9 cellular contexts compared by ENCODE assay signal in the genomic region with DNA sequence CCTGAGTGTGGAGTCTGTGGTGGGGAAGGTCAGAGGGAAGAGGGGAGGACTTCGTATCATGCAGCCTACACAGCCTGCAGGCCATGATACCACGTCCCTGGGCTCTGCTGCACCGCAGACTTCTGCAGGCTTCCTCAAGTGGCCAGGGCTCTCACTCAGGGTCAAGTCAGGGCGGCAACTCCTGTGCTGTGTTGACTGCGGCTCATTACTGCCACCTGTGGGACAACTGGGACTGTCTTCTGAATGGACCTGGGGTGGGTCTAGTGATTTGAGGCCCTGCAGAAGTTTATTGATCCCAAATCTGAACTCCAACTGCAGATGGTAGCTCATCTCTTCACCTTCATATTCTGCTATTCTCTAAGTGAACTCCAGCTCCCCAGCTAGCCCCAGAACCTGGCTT.
DNase-seq lines count a peak whose midpoint lies in the region; ATAC-seq and TF ChIP-seq lines count a peak whose summit lies in the region.
"Had no signal": no experiment of that assay in that cellular context is flagged by ENCODE, and none has a peak within 500 bp of the region (broad histone marks: within the 10 kb centered on the region; RNA-seq: fewer than 3 reads in every experiment).

No MANE protein-coding gene starts in this region.

- no peaks in the 10 kb centered on the region for H3K9me3 ChIP-seq in IMR-90 (ENCODE audit: control insufficient read depth, insufficient read depth, low read length)
- H3K9me3 ChIP-seq in heart left ventricle: peaks cover 0 to 3% (median 0%) of the 10 kb centered on the region in 12 donors
- no peaks in the 10 kb centered on the region for H3K9me3 ChIP-seq in sigmoid colon
- H3K9me3 ChIP-seq: SJSA1 had no signal

- TF ChIP-seq POLR2A in IMR-90 (IDR thresholded peaks at IDR 0.05; ENCODE audit: low read depth, low read length) (no peak), heart left ventricle (IDR thresholded peaks at IDR 0.05) (no peak), sigmoid colon (IDR thresholded peaks at IDR 0.05) (no peak)

- no peaks in the 10 kb centered on the region for H3K27me3 Mint-ChIP-seq in activated CD8-positive, alpha-beta T cell treated with anti-CD3 and anti-CD28 coated beads for 36 hours

- H3K27ac ChIP-seq in IMR-90 (ENCODE audit: insufficient read depth, low read length) (no peak overlapping the region), heart left ventricle (no peak overlapping the region), sigmoid colon (no peak overlapping the region)
- H3K27ac ChIP-seq: SJSA1 had no signal

- H4K8ac ChIP-seq in IMR-90 (ENCODE audit: low read depth in 2 of 2, low read length in 2 of 2): no peak overlapping the region; a peak in 1 of 4 replicates

- CTCF ChIA-PET in IMR-90 (lab: Yijun Ruan, JAX): interaction anchor here (0.6 to 1.7 kb wide), 3 partner anchors 8 to 364 kb away, joined by 3 to 11 read pairs (median 5); no protein-coding TSS in a partner anchor
- CTCF ChIA-PET in activated CD8-positive, alpha-beta T cell treated with anti-CD3 and anti-CD28 coated beads for 36 hours (lab: Charles Lee): interaction anchor here (0.7 to 13.6 kb wide), 12 partner anchors 8 to 217 kb away, joined by 3 to 148 read pairs (median 4); no protein-coding TSS in a partner anchor

- H2BK120ac ChIP-seq in IMR-90 (ENCODE audit: low read depth, low read length): peak overlapping the region; percentile 45

- peaks cover 20% of the 10 kb centered on the region for H3K4me1 ChIP-seq in IMR-90 (ENCODE audit: control insufficient read depth, insufficient read depth, low read length)
- peaks cover 4 to 40% (median 23%) of the 10 kb centered on the region in 12 donors for H3K4me1 ChIP-seq in heart left ventricle
- peaks cover 0 to 27% (median 18%) of the 10 kb centered on the region in 4 donors for H3K4me1 ChIP-seq in sigmoid colon
- H3K4me1 ChIP-seq: SJSA1 had no signal

- H3K27me3 ChIP-seq in IMR-90 (ENCODE audit: control insufficient read depth, insufficient read depth, low read length) (no peaks in the 10 kb centered on the region), heart left ventricle (no peaks in the 10 kb centered on the region), sigmoid colon (no peaks in the 10 kb centered on the region)
- H3K27me3 ChIP-seq: SJSA1 had no signal

- no peak overlapping the region for H4K5ac ChIP-seq in IMR-90 (ENCODE audit: low read depth, low read length)

- H4K20me1 ChIP-seq in IMR-90 (ENCODE audit: insufficient read depth, low read length): no peaks in the 10 kb centered on the region

- H3K4me2 ChIP-seq in IMR-90 (ENCODE audit: low read depth, low read length): no peak overlapping the region

- peak overlapping the region; percentile 12; the same call in 1 of the 2 replicates for H3K14ac ChIP-seq in IMR-90 (replicated peaks; ENCODE audit: low read depth, low read length)

- peak overlapping the region; percentile 45; the same call in 1 of the 2 replicates for H2AK5ac ChIP-seq in IMR-90 (ENCODE audit: low read depth, low read length)

- H3K4me3 ChIP-seq in IMR-90 (ENCODE audit: insufficient read depth, low read depth, low read length): no peak overlapping the region
- no peak overlapping the region for H3K4me3 ChIP-seq in heart left ventricle
- H3K4me3 ChIP-seq in sigmoid colon: no peak overlapping the region
- H3K4me3 ChIP-seq: SJSA1 had no signal

- no peak overlapping the region for H2AK9ac ChIP-seq in IMR-90 (replicated peaks; ENCODE audit: low read depth, low read length, poor library complexity)

- peaks cover 18% of the 10 kb centered on the region for H3K9me1 ChIP-seq in IMR-90 (ENCODE audit: insufficient read depth, low read length)

- BruUV-seq in IMR-90 (replicated peaks; lab: Mats Ljungman, UMichigan): no TSS peak

- H3K27ac Mint-ChIP-seq in activated CD8-positive, alpha-beta T cell treated with anti-CD3 and anti-CD28 coated beads for 36 hours: no peak overlapping the region

- in situ Hi-C loops in IMR-90 (cut with MboI; ENCODE audit: low sequenced_read_pairs): loop anchor here (25.0 kb wide), 1 partner anchor 745 kb away; no protein-coding TSS in a partner anchor

- H3K9me3 Mint-ChIP-seq in activated CD8-positive, alpha-beta T cell treated with anti-CD3 and anti-CD28 coated beads for 36 hours: no peaks in the 10 kb centered on the region

- peak overlapping the region; percentile 34 for H2AFZ ChIP-seq in IMR-90 (replicated peaks; ENCODE audit: low read length, poor library complexity)

- no peak overlapping the region for H3K56ac ChIP-seq in IMR-90 (ENCODE audit: extremely low read depth, insufficient read depth, low read length)

- H3K36me3 ChIP-seq in IMR-90 (ENCODE audit: control insufficient read depth, insufficient read depth, low read length) (no peaks in the 10 kb centered on the region), heart left ventricle (peaks cover 0 to 20% (median 0%) of the 10 kb centered on the region in 9 donors), sigmoid colon (no peaks in the 10 kb centered on the region)
- H3K36me3 ChIP-seq: SJSA1 had no signal

- 0 out of 3 replicates have a peak overlapping the region, but pooled peaks have one; percentile 15 for H2BK15ac ChIP-seq in IMR-90 (ENCODE audit: low read depth, low read length)

- H3K4me1 Mint-ChIP-seq in activated CD8-positive, alpha-beta T cell treated with anti-CD3 and anti-CD28 coated beads for 36 hours (ENCODE audit: low read depth): peaks cover 19% of the 10 kb centered on the region

- 0 out of 4 replicates have a peak, but pooled peaks cover 0 to 4% of the 10 kb centered on the region in 2 experiments for H3K79me1 ChIP-seq in IMR-90 (ENCODE audit: low read depth in 1 of 2, low read length in 2 of 2)

- H3K18ac ChIP-seq in IMR-90 (ENCODE audit: low read depth, low read length): no peak overlapping the region

- no peak overlapping the region for H3K23ac ChIP-seq in IMR-90 (ENCODE audit: low read depth, low read length)

- intact Hi-C loops in IMR-90 (cut with micrococcal nuclease): no loop called here
- intact Hi-C loops in activated CD8-positive, alpha-beta T cell treated with anti-CD3 and anti-CD28 coated beads for 36 hours (cut with micrococcal nuclease): no loop called here
- intact Hi-C loops in heart left ventricle (cut with DNase I): loop anchor here in 2 of 10 donors (10.0 kb wide), 2 partner anchors 738 to 748 kb away; no protein-coding TSS in a partner anchor
- intact Hi-C loops in sigmoid colon (cut with DNase I): no loop called here

- dilution Hi-C loops in IMR-90 (cut with HindIII; ENCODE audit: low sequenced_read_pairs, unreplicated experiment): no loop called here

- peak overlapping the region; percentile 17; the same call in 1 of the 2 replicates for H3K4ac ChIP-seq in IMR-90 (ENCODE audit: low read depth, low read length)

- no peak overlapping the region for H3K4me3 Mint-ChIP-seq in activated CD8-positive, alpha-beta T cell treated with anti-CD3 and anti-CD28 coated beads for 36 hours

- peak; percentile 94 for ATAC-seq in GM21360 (IDR thresholded peaks at IDR 0.05; ENCODE audit: unreplicated experiment)
- no peak for ATAC-seq in IMR-90 (ENCODE audit: low read depth)
- ATAC-seq in activated CD8-positive, alpha-beta T cell treated with anti-CD3 and anti-CD28 coated beads for 36 hours: peak; percentile 88
- peak; percentile 15 to 60 (median 49) for ATAC-seq in heart left ventricle

- H2BK5ac ChIP-seq in IMR-90 (ENCODE audit: low read depth, low read length, poor library complexity, severe bottlenecking): peak overlapping the region; percentile 48

- TF ChIP-seq CTCF in IMR-90 (conservative IDR thresholded peaks at IDR 0.05; ENCODE audit: low read depth, low read length): 0 out of 2 replicates have a peak, but pooled peaks have one; percentile 2
- peak; percentile 56 for TF ChIP-seq CTCF in activated CD8-positive, alpha-beta T cell treated with anti-CD3 and anti-CD28 coated beads for 36 hours (IDR thresholded peaks at IDR 0.05)
- TF ChIP-seq CTCF in heart left ventricle (IDR thresholded peaks at IDR 0.05): peak in 11 of 12 donors; percentile 10 to 54 (median 34)
- TF ChIP-seq CTCF in sigmoid colon (IDR thresholded peaks at IDR 0.05): peak in 1 of 4 experiments; percentile 13

- peak overlapping the region; percentile 39 for H4K91ac ChIP-seq in IMR-90 (ENCODE audit: insufficient read depth, low read depth, low read length)

- TF ChIP-seq RAD21 in IMR-90 (IDR thresholded peaks at IDR 0.05; ENCODE audit: low read length): no peak

- DNase-seq in EH (ENCODE audit: low read depth): peak; percentile 26
- no peak for DNase-seq in IMR-90
- DNase-seq in activated CD8-positive, alpha-beta T cell treated with anti-CD3 and anti-CD28 coated beads for 36 hours: peak; percentile 75
- peak in 3 of 5 donors; percentile 35 to 47 (median 39) for DNase-seq in heart left ventricle
- DNase-seq in stimulated activated CD4-positive, alpha-beta T cell treated with anti-CD3 and anti-CD28 coated beads, Interleukin-4, amount 100 ng/mL, for 1 hour: peak; percentile 55
- DNase-seq in sigmoid colon: no peak
- DNase-seq in occipital lobe (lab: John Stamatoyannopoulos, UW): no peak

- no CpG with 5 or more reads among the region's 5 CpGs for WGBS in IMR-90 (ENCODE audit: extremely low coverage in 2 of 2, insufficient read length in 1 of 2), 2 experiments
- WGBS in heart left ventricle, 4 donors: 65 to 82% (median 69%) methylated on average over 4 to 5 of the region's 5 CpGs
- 74 to 80% methylated on average over 5 of the region's 5 CpGs for WGBS in sigmoid colon, 2 donors

- no peak for TF ChIP-seq EP300 in sigmoid colon (IDR thresholded peaks at IDR 0.05)

- no peak overlapping the region for H2BK20ac ChIP-seq in IMR-90 (ENCODE audit: low read depth, low read length)

- no peaks in the 10 kb centered on the region for H3K36me3 Mint-ChIP-seq in activated CD8-positive, alpha-beta T cell treated with anti-CD3 and anti-CD28 coated beads for 36 hours (ENCODE audit: low read depth)

- POLR2A ChIA-PET in IMR-90 (lab: Charles Lee; ENCODE audit: unreplicated experiment): no interaction called here
- POLR2A ChIA-PET in activated CD8-positive, alpha-beta T cell treated with anti-CD3 and anti-CD28 coated beads for 36 hours (lab: Charles Lee): no interaction called here

- no peak overlapping the region for H3K9ac ChIP-seq in IMR-90 (ENCODE audit: low read depth, low read length)

TF ChIP-seq in IMR-90, 13 proteins besides CTCF, POLR2A, EP300 and RAD21 (continues in another document):
- TF ChIP-seq MAZ (IDR thresholded peaks at IDR 0.05; ENCODE audit: borderline replicate concordance, low read depth, low read length) (no peak), FOS (IDR thresholded peaks at IDR 0.05; ENCODE audit: low read depth, low read length) (no peak), BHLHE40 (IDR thresholded peaks at IDR 0.05; ENCODE audit: low read depth, low read length) (no peak), MAFK (IDR thresholded peaks at IDR 0.05; ENCODE audit: low read depth, low read length) (no peak), RFX5 (IDR thresholded peaks at IDR 0.05; ENCODE audit: low read depth, low read length) (no peak), RCOR1 (IDR thresholded peaks at IDR 0.05; ENCODE audit: insufficient replicate concordance, low read length) (no peak)

Comparison
In these comparisons a context has a peak if more than half of its experiments do, and no peak if none do; other contexts are left out.
1. DNase-seq: peak in EH (single experiment), activated CD8-positive, alpha-beta T cell treated with anti-CD3 and anti-CD28 coated beads for 36 hours (single experiment), heart left ventricle (3 of 5) and stimulated activated CD4-positive, alpha-beta T cell treated with anti-CD3 and anti-CD28 coated beads, Interleukin-4, amount 100 ng/mL, for 1 hour (single experiment); none in IMR-90 (single experiment), sigmoid colon (single experiment) and occipital lobe (single experiment).